ENCODE assay signal across 20 cellular contexts in the genomic region with DNA sequence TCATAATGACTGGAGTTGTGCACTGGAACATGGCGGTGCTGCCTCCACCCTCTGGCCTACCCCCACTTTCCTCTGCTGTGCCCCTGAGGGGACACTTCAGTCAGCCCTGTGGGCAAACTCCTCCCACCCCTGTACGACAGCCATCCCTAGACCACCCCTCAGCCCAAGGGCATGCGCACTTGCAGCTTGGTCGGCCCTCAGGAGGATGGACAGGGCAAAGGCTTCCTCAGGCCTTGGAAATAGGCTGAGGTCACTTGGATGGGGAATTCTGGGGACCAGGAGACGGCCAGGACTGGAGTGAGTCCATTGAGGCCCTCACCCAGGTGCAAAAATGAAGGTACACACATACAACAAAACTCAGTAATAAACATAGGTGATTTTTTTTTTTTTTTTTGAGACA. TPM values are rescaled to one million over a fixed set of nuclear protein-coding genes. Genes with fewer than 3 reads are reported as not detected.
DNase-seq lines count a peak whose midpoint lies in the region; ATAC-seq, FAIRE-seq and TF ChIP-seq lines count a peak whose summit lies in the region.
"Had no signal": no experiment of that assay in that cellular context is flagged by ENCODE, and none has a peak within 500 bp of the region (broad histone marks: within the 10 kb centered on the region; RNA-seq: fewer than 3 reads in every experiment).

No MANE protein-coding gene starts in this region.

- POLR2A ChIA-PET in A549 (lab: Yijun Ruan, JAX) (interaction anchor here (1.3 kb wide), 1 partner anchor 11 kb away, joined by 10 read pairs; no protein-coding TSS in a partner anchor), IMR-90 (lab: Charles Lee; ENCODE audit: unreplicated experiment) (no interaction called here)

- H3K9me1 ChIP-seq in IMR-90 (ENCODE audit: insufficient read depth, low read length): peaks cover 23% of the 10 kb centered on the region

- H3K4me2 ChIP-seq in A549 (peak overlapping the region; percentile 69; the same call in 1 of the 3 replicates), IMR-90 (ENCODE audit: low read depth, low read length) (no peak overlapping the region), neural progenitor cell (no peak overlapping the region)
- H3K4me2 ChIP-seq: GM23338, KMS-11 had no signal

- no peak overlapping the region for H2BK120ac ChIP-seq in IMR-90 (ENCODE audit: low read depth, low read length)

- no peak overlapping the region for H3K4ac ChIP-seq in IMR-90 (ENCODE audit: low read depth, low read length)

- TF ChIP-seq RAD21 in A549 (conservative IDR thresholded peaks at IDR 0.05 in 1 of 2, IDR thresholded peaks at IDR 0.05 in 1 of 2) (no peak), IMR-90 (IDR thresholded peaks at IDR 0.05; ENCODE audit: low read length) (no peak)

- H3K4me3 Mint-ChIP-seq in endodermal cell (no peak overlapping the region), neural progenitor cell (no peak overlapping the region)
- H3K4me3 Mint-ChIP-seq: CD8-positive, alpha-beta T cell; GM23338 had no signal

- H3K14ac ChIP-seq in IMR-90 (replicated peaks; ENCODE audit: low read depth, low read length): no peak overlapping the region

- in situ Hi-C loops in IMR-90 (cut with MboI; ENCODE audit: low sequenced_read_pairs): no loop called here

- H3K36me3 ChIP-seq in IMR-90 (ENCODE audit: control insufficient read depth, insufficient read depth, low read length) (no peaks in the 10 kb centered on the region), endodermal cell (ENCODE audit: control insufficient read depth, insufficient read depth, low read length) (no peaks in the 10 kb centered on the region), neural progenitor cell (no peaks in the 10 kb centered on the region), heart left ventricle (no peaks in the 10 kb centered on the region)
- H3K36me3 ChIP-seq: BLaER1 treated with 17β-estradiol and CSF1 and Interleukin-3, amounts not matched to agents 10 nM and 100 nM had no signal

- no peak overlapping the region for H4K8ac ChIP-seq in IMR-90 (ENCODE audit: low read depth in 2 of 2, low read length in 2 of 2)

- FAIRE-seq in A549 (lab: Jason Lieb, UNC): no peak
- FAIRE-seq: GM12891 had no signal

- 0 out of 2 replicates have a peak, but pooled peaks cover 2% of the 10 kb centered on the region for H4K20me1 ChIP-seq in IMR-90 (ENCODE audit: insufficient read depth, low read length)
- H4K20me1 ChIP-seq in neural progenitor cell (ENCODE audit: low read depth): no peaks in the 10 kb centered on the region
- H4K20me1 ChIP-seq: BLaER1 treated with 17β-estradiol and CSF1 and Interleukin-3, amounts not matched to agents 10 nM and 100 nM had no signal

- H3K79me1 ChIP-seq in IMR-90 (ENCODE audit: low read depth in 1 of 2, low read length in 2 of 2): 0 out of 4 replicates have a peak, but pooled peaks cover 0 to 5% of the 10 kb centered on the region in 2 experiments

- H2AK5ac ChIP-seq in IMR-90 (ENCODE audit: low read depth, low read length): peak overlapping the region; percentile 83

- peaks cover 50% of the 10 kb centered on the region for H3K4me1 ChIP-seq in A549
- H3K4me1 ChIP-seq in IMR-90 (ENCODE audit: control insufficient read depth, insufficient read depth, low read length): peaks cover 26% of the 10 kb centered on the region
- H3K4me1 ChIP-seq in endodermal cell (ENCODE audit: control insufficient read depth, insufficient read depth, low read length): peaks cover 8% of the 10 kb centered on the region
- H3K4me1 ChIP-seq in neural progenitor cell: peaks cover 16% of the 10 kb centered on the region
- peaks cover 0 to 6% (median 0%) of the 10 kb centered on the region in 12 donors for H3K4me1 ChIP-seq in heart left ventricle

- TF ChIP-seq EP300 in A549 (IDR thresholded peaks at IDR 0.05): no peak

- H3K27me3 Mint-ChIP-seq in endodermal cell (ENCODE audit: insufficient read depth): peaks cover 4% of the 10 kb centered on the region
- peaks cover 10% of the 10 kb centered on the region for H3K27me3 Mint-ChIP-seq in neural progenitor cell (ENCODE audit: insufficient read depth, low read depth)

- H3K9me3 ChIP-seq in A549 (no peaks in the 10 kb centered on the region), IMR-90 (ENCODE audit: control insufficient read depth, insufficient read depth, low read length) (no peaks in the 10 kb centered on the region), endodermal cell (ENCODE audit: control insufficient read depth, low read length) (no peaks in the 10 kb centered on the region), neural progenitor cell (ENCODE audit: low read depth) (no peaks in the 10 kb centered on the region), heart left ventricle (no peaks in the 10 kb centered on the region)
- H3K9me3 ChIP-seq: BLaER1 treated with 17β-estradiol and CSF1 and Interleukin-3, amounts not matched to agents 10 nM and 100 nM had no signal

- H3K9me3 Mint-ChIP-seq in endodermal cell: no peaks in the 10 kb centered on the region
- no peaks in the 10 kb centered on the region for H3K9me3 Mint-ChIP-seq in neural progenitor cell
- H3K9me3 Mint-ChIP-seq: CD8-positive, alpha-beta T cell; GM23338 had no signal

- no peak overlapping the region for H3K27ac Mint-ChIP-seq in endodermal cell
- peak overlapping the region; percentile 60 for H3K27ac Mint-ChIP-seq in neural progenitor cell
- H3K27ac Mint-ChIP-seq: CD8-positive, alpha-beta T cell; GM23338 had no signal

- no peak overlapping the region for H2BK20ac ChIP-seq in IMR-90 (ENCODE audit: low read depth, low read length)

- no peak overlapping the region for H3K4me3 ChIP-seq in A549
- H3K4me3 ChIP-seq in IMR-90 (ENCODE audit: insufficient read depth, low read depth, low read length): no peak overlapping the region
- no peak overlapping the region for H3K4me3 ChIP-seq in endodermal cell (ENCODE audit: low read length)
- H3K4me3 ChIP-seq in neural progenitor cell: no peak overlapping the region
- H3K4me3 ChIP-seq in heart left ventricle: no peak overlapping the region
- H3K4me3 ChIP-seq: BLaER1 treated with 17β-estradiol and CSF1 and Interleukin-3, amounts not matched to agents 10 nM and 100 nM; GM23338 had no signal

- no peak overlapping the region for H3K56ac ChIP-seq in IMR-90 (ENCODE audit: extremely low read depth, insufficient read depth, low read length)

- H2BK5ac ChIP-seq in IMR-90 (ENCODE audit: low read depth, low read length, poor library complexity, severe bottlenecking): no peak overlapping the region

- ATAC-seq in A549: no peak
- no peak for ATAC-seq in IMR-90 (ENCODE audit: low read depth)
- ATAC-seq in heart left ventricle: no peak
- ATAC-seq in HG03025 (IDR thresholded peaks at IDR 0.05; ENCODE audit: low FRiP score, unreplicated experiment): no peak
- ATAC-seq in GM18511 (IDR thresholded peaks at IDR 0.05; ENCODE audit: unreplicated experiment): no peak
- ATAC-seq: CD8-positive, alpha-beta T cell had no signal

- TF ChIP-seq POLR2A in A549 (IDR thresholded peaks at IDR 0.05; ENCODE audit: low read length) (no peak), IMR-90 (IDR thresholded peaks at IDR 0.05; ENCODE audit: low read depth, low read length) (no peak), heart left ventricle (IDR thresholded peaks at IDR 0.05) (no peak)

- no peak overlapping the region for H4K91ac ChIP-seq in IMR-90 (ENCODE audit: insufficient read depth, low read depth, low read length)

- dilution Hi-C loops in IMR-90 (cut with HindIII; ENCODE audit: low sequenced_read_pairs, unreplicated experiment): no loop called here

- H3K4me1 Mint-ChIP-seq in endodermal cell (peaks cover 17% of the 10 kb centered on the region), neural progenitor cell (peaks cover 35% of the 10 kb centered on the region)

- 95% methylated on average over 5 of the region's 5 CpGs for WGBS in A549 (ENCODE audit: missing lambda C conversion rate)
- no CpG with 5 or more reads among the region's 5 CpGs for WGBS in IMR-90 (ENCODE audit: extremely low coverage in 2 of 2, insufficient read length in 1 of 2), 2 experiments
- WGBS in endodermal cell (ENCODE audit: insufficient coverage in 1 of 2, insufficient read length in 1 of 2), 2 experiments: 86 to 88% methylated on average over 1 to 5 of the region's 5 CpGs
- WGBS in heart left ventricle, 4 donors: 91 to 97% (median 94%) methylated on average over 5 of the region's 5 CpGs

- CTCF ChIA-PET in A549 (lab: Yijun Ruan, JAX) (interaction anchor here (0.6 to 2.3 kb wide), 6 partner anchors 9 to 156 kb away, joined by 3 to 13 read pairs (median 4); no protein-coding TSS in a partner anchor), IMR-90 (lab: Yijun Ruan, JAX) (no interaction called here)

- H3K27me3 ChIP-seq in IMR-90 (ENCODE audit: control insufficient read depth, insufficient read depth, low read length) (peaks cover 6% of the 10 kb centered on the region; the same call in 1 of the 2 replicates), endodermal cell (ENCODE audit: control insufficient read depth, insufficient read depth, low read length, poor library complexity, severe bottlenecking) (no peaks in the 10 kb centered on the region), neural progenitor cell (no peaks in the 10 kb centered on the region), heart left ventricle (no peaks in the 10 kb centered on the region)

- no peak overlapping the region; the same call in 2 of the 3 replicates for H2BK15ac ChIP-seq in IMR-90 (ENCODE audit: low read depth, low read length)

- H3K18ac ChIP-seq in IMR-90 (ENCODE audit: low read depth, low read length): no peak overlapping the region; the same call in 1 of the 2 replicates

- peak overlapping the region; percentile 86 to 88; a peak in 5 of 6 replicates for H3K27ac ChIP-seq in A549
- no peak overlapping the region for H3K27ac ChIP-seq in IMR-90 (ENCODE audit: insufficient read depth, low read length)
- H3K27ac ChIP-seq in endodermal cell (ENCODE audit: low read depth, low read length): no peak overlapping the region
- H3K27ac ChIP-seq in neural progenitor cell: no peak overlapping the region
- no peak overlapping the region for H3K27ac ChIP-seq in heart left ventricle
- H3K27ac ChIP-seq: 22Rv1; BLaER1 treated with 17β-estradiol and CSF1 and Interleukin-3, amounts not matched to agents 10 nM and 100 nM; KMS-11 had no signal

- H3K36me3 Mint-ChIP-seq in endodermal cell (ENCODE audit: low read depth) (no peaks in the 10 kb centered on the region), neural progenitor cell (no peaks in the 10 kb centered on the region)
- H3K36me3 Mint-ChIP-seq: CD8-positive, alpha-beta T cell had no signal

- no peak overlapping the region for H4K5ac ChIP-seq in IMR-90 (ENCODE audit: low read depth, low read length)

- intact Hi-C loops in IMR-90 (cut with micrococcal nuclease): no loop called here
- intact Hi-C loops in heart left ventricle (cut with DNase I): no loop called here

- H3K9ac ChIP-seq in IMR-90 (ENCODE audit: low read depth, low read length): no peak overlapping the region
- no peak overlapping the region for H3K9ac ChIP-seq in endodermal cell (ENCODE audit: extremely low read depth, low read length, poor library complexity, severe bottlenecking)
- no peak overlapping the region for H3K9ac ChIP-seq in neural progenitor cell
- H3K9ac ChIP-seq: BLaER1 treated with 17β-estradiol and CSF1 and Interleukin-3, amounts not matched to agents 10 nM and 100 nM; KMS-11 had no signal

- no peak for TF ChIP-seq CTCF in A549 (IDR thresholded peaks at IDR 0.05)
- no peak for TF ChIP-seq CTCF in IMR-90 (conservative IDR thresholded peaks at IDR 0.05; ENCODE audit: low read depth, low read length)
- no peak for TF ChIP-seq CTCF in endodermal cell (conservative IDR thresholded peaks at IDR 0.05)
- TF ChIP-seq CTCF in neural progenitor cell (IDR thresholded peaks at IDR 0.05): no peak
- no peak for TF ChIP-seq CTCF in heart left ventricle (IDR thresholded peaks at IDR 0.05)

- H2AFZ ChIP-seq in IMR-90 (replicated peaks; ENCODE audit: low read length, poor library complexity) (peak overlapping the region; percentile 48), neural progenitor cell (replicated peaks) (no peak overlapping the region)
- H2AFZ ChIP-seq: GM23338 had no signal

- H3K23ac ChIP-seq in IMR-90 (ENCODE audit: low read depth, low read length): no peak overlapping the region

- no peaks in the 10 kb centered on the region for H3K79me2 ChIP-seq in neural progenitor cell (ENCODE audit: low read depth)

- DNase-seq in A549 (ENCODE audit: low read depth in 1 of 2, low spot score in 1 of 2): no peak
- no peak for DNase-seq in IMR-90
- peak; percentile 67 for DNase-seq in endodermal cell
- DNase-seq in neural progenitor cell (ENCODE audit: low spot score): no peak
- no peak for DNase-seq in heart left ventricle
- DNase-seq in stimulated activated CD4-positive, alpha-beta T cell treated with anti-CD3 and anti-CD28 coated beads, Interleukin-1b, Interleukin-23, amount 100 ng/mL, for 48 hours: no peak
- DNase-seq: Calu3; CD8-positive, alpha-beta T cell; DND-41; EL; H7 had no signal

- BruUV-seq in IMR-90 (replicated peaks; lab: Mats Ljungman, UMichigan): no TSS peak

- peaks cover 11% of the 10 kb centered on the region for H3F3A ChIP-seq in neural progenitor cell (ENCODE audit: low read depth)

- peak overlapping the region; percentile 81 for H2AK9ac ChIP-seq in IMR-90 (replicated peaks; ENCODE audit: low read depth, low read length, poor library complexity)

RNA-seq across cellular contexts. Expression of gene FZD2, which starts 41.0 kb away (rescaled TPM):
- polyA plus RNA-seq in A549 (2011; rRNA removed) (25.8 and 26.9 TPM in 2 replicates), A549 (2017; fragmentation: RNase III; extraction: RNeasy Plus Mini Kit Qiagen cat#74134 plus additional on column Dnase treatment) (42.0 to 62.4 TPM (median 54.9 TPM) in 3 replicates), IMR-90 (2012; rRNA removed) (130 and 133 TPM in 2 replicates), heart left ventricle (1 to 10 TPM; 2.4 to 3.2 TPM)
- 61.7 and 106 TPM in 2 replicates for polyA plus RNA-seq in A549 (2012; cell fraction: cytosol; rRNA removed)
- polyA plus RNA-seq in A549 (2012; cell fraction: nucleus; rRNA removed): 144 and 234 TPM in 2 replicates
- 33.1 and 61.1 TPM in 2 replicates for polyA minus RNA-seq in A549 (2011; rRNA and poly(A)+ RNA removed)
- total RNA-seq in IMR-90 (2012; rRNA removed) (21.3 and 22.8 TPM in 2 replicates), endodermal cell (10 to 100 TPM; 20.6 to 21.9 TPM), neural progenitor cell (ENCODE audit: low replicate concordance) (56.6 and 188 TPM in 2 replicates), heart left ventricle (1 to 10 TPM; 1.6 to 8.1 (median 4.5) TPM)
- 46.5 and 172 TPM in 2 replicates for polyA plus RNA-seq in IMR-90 (2012; cell fraction: cytosol; rRNA removed)
- 28.2 and 69.3 TPM in 2 replicates for polyA plus RNA-seq in IMR-90 (2012; cell fraction: nucleus; rRNA removed; ENCODE audit: low replicate concordance)
- 65.2 TPM for polyA plus RNA-seq in endodermal cell (2013, experiment 1 of 2)
- 64.6 TPM for polyA plus RNA-seq in endodermal cell (2013, experiment 2 of 2)
- total RNA-seq: CD8-positive, alpha-beta T cell had no signal

RNA-seq across cellular contexts. Expression of gene MEIOC, which starts 57.9 kb away (rescaled TPM):
- polyA plus RNA-seq in A549 (2011; rRNA removed) (18.0 and 18.2 TPM in 2 replicates), A549 (2017; fragmentation: RNase III; extraction: RNeasy Plus Mini Kit Qiagen cat#74134 plus additional on column Dnase treatment) (5.9 to 7.2 TPM (median 6.9 TPM) in 3 replicates), IMR-90 (2012; rRNA removed) (0.27 and 0.37 TPM in 2 replicates), heart left ventricle (under 1 TPM in 1 of 2 donors, not detected in 1; 0.03 TPM)
- polyA plus RNA-seq in A549 (2012; cell fraction: cytosol; rRNA removed): 3.3 and 4.1 TPM in 2 replicates
- 1.3 and 3.1 TPM in 2 replicates for polyA plus RNA-seq in A549 (2012; cell fraction: nucleus; rRNA removed)
- polyA minus RNA-seq in A549 (2011; rRNA and poly(A)+ RNA removed): 2.8 and 8.5 TPM in 2 replicates
- total RNA-seq in IMR-90 (2012; rRNA removed) (0.28 and 0.36 TPM in 2 replicates), endodermal cell (1 to 10 TPM; 1.4 to 3.7 TPM), neural progenitor cell (ENCODE audit: low replicate concordance) (15.1 and 22.0 TPM in 2 replicates), heart left ventricle (not detected)
- 0.32 and 0.90 TPM in 2 replicates for polyA plus RNA-seq in IMR-90 (2012; cell fraction: cytosol; rRNA removed)
- polyA plus RNA-seq in IMR-90 (2012; cell fraction: nucleus; rRNA removed; ENCODE audit: low replicate concordance): 0.23 and 0.31 TPM in 2 replicates
- 2.7 TPM for polyA plus RNA-seq in endodermal cell (2013, experiment 1 of 2)
- 2.8 TPM for polyA plus RNA-seq in endodermal cell (2013, experiment 2 of 2)
- total RNA-seq: A673; CD8-positive, alpha-beta T cell; G401 had no signal

Comparison
In these comparisons a context has a peak if more than half of its experiments do, and no peak if none do; other contexts are left out.
1. H3K27ac ChIP-seq: peak in A549 (2 of 2); none in IMR-90 (single experiment), endodermal cell (single experiment), neural progenitor cell (single experiment) and heart left ventricle (0 of 12).